12 cellular contexts compared by ENCODE assay signal in the genomic region with DNA sequence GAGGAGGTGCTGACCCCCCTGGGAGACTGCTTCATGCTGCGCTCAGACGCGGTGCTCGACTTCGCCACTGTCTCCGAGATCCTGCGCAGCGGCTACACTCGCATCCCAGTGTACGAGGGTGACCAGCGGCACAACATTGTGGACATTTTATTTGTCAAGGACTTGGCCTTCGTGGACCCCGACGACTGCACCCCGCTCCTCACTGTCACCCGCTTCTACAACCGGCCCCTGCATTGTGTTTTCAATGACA. TPM values are rescaled to one million over a fixed set of nuclear protein-coding genes. Genes with fewer than 3 reads are reported as not detected.
DNase-seq lines count a peak whose midpoint lies in the region; ATAC-seq and TF ChIP-seq lines count a peak whose summit lies in the region.
"Had no signal": no experiment of that assay in that cellular context is flagged by ENCODE, and none has a peak within 500 bp of the region (broad histone marks: within the 10 kb centered on the region; RNA-seq: fewer than 3 reads in every experiment).

No MANE protein-coding gene starts in this region.

- no peak overlapping the region for H3K27ac ChIP-seq in CD4-positive, alpha-beta memory T cell (ENCODE audit: low read depth, low read length)
- no peak overlapping the region for H3K27ac ChIP-seq in coronary artery

- no peak overlapping the region for H3K4me3 ChIP-seq in CD4-positive, alpha-beta memory T cell (ENCODE audit: low read length in 2 of 2)
- H3K4me3 ChIP-seq in coronary artery, result peak overlapping the region; percentile 74

- H3K36me3 Mint-ChIP-seq in CD4-positive, alpha-beta memory T cell, result peaks cover 0 to 4% of the 10 kb centered on the region in 2 donors
- H3K36me3 Mint-ChIP-seq in HFFc6 (ENCODE audit: low read depth), result no peaks in the 10 kb centered on the region
- peaks cover 0 to 5% (median 3%) of the 10 kb centered on the region in 3 donors for H3K36me3 Mint-ChIP-seq in naive thymus-derived CD8-positive, alpha-beta T cell
- H3K36me3 Mint-ChIP-seq: CD14-positive monocyte; stimulated activated memory B cell treated with anti-CD40 and anti-IgM and Interleukin-4, amounts not matched to agents 10 μg/mL and 1 μg/mL and 100 μg/mL, for 72 hours had no signal

- DNase-seq in CD4-positive, alpha-beta memory T cell, result no peak
- DNase-seq in HFFc6, result no peak
- DNase-seq in coronary artery (ENCODE audit: low spot score), result no peak
- DNase-seq in naive thymus-derived CD8-positive, alpha-beta T cell, result no peak
- DNase-seq in GF-D8 (lab: John Stamatoyannopoulos, UW), result no peak
- DNase-seq: effector memory CD4-positive, alpha-beta T cell had no signal

- POLR2A ChIA-PET in CD4-positive, alpha-beta memory T cell (lab: Charles Lee; ENCODE audit: partially characterized antibody), result no interaction called here
- POLR2A ChIA-PET in naive thymus-derived CD8-positive, alpha-beta T cell (lab: Charles Lee), result no interaction called here

- H3K4me3 Mint-ChIP-seq in CD4-positive, alpha-beta memory T cell, result peak overlapping the region; percentile 5 to 78 (median 41)
- H3K4me3 Mint-ChIP-seq in HFFc6, result peak overlapping the region; percentile 73
- H3K4me3 Mint-ChIP-seq in naive thymus-derived CD8-positive, alpha-beta T cell, result peak overlapping the region; percentile 12 to 85 (median 52)
- H3K4me3 Mint-ChIP-seq: stimulated activated memory B cell treated with anti-CD40 and anti-IgM and Interleukin-4, amounts not matched to agents 10 μg/mL and 1 μg/mL and 100 μg/mL, for 72 hours had no signal

- no peaks in the 10 kb centered on the region for H3K4me1 ChIP-seq in CD4-positive, alpha-beta memory T cell (ENCODE audit: insufficient read depth, low read length)

- no peak for ATAC-seq in naive thymus-derived CD8-positive, alpha-beta T cell
- no peak for ATAC-seq in HG03442 (IDR thresholded peaks at IDR 0.05; ENCODE audit: unreplicated experiment)
- ATAC-seq in GM18873 (IDR thresholded peaks at IDR 0.05; ENCODE audit: low FRiP score, unreplicated experiment), result no peak
- no peak for ATAC-seq in GM19397 (IDR thresholded peaks at IDR 0.05; ENCODE audit: unreplicated experiment)
- ATAC-seq: stimulated activated memory B cell treated with anti-CD40 and anti-IgM and Interleukin-4, amounts not matched to agents 10 μg/mL and 1 μg/mL and 100 μg/mL, for 72 hours had no signal

- no peaks in the 10 kb centered on the region for H3K36me3 ChIP-seq in CD4-positive, alpha-beta memory T cell (ENCODE audit: insufficient read depth, low read length)

- peaks cover 0 to 17% (median 8%) of the 10 kb centered on the region in 4 donors for H3K4me1 Mint-ChIP-seq in CD4-positive, alpha-beta memory T cell
- peaks cover 28% of the 10 kb centered on the region for H3K4me1 Mint-ChIP-seq in HFFc6 (ENCODE audit: low read depth)
- H3K4me1 Mint-ChIP-seq in naive thymus-derived CD8-positive, alpha-beta T cell, result peaks cover 5 to 15% (median 13%) of the 10 kb centered on the region in 4 donors
- H3K4me1 Mint-ChIP-seq: stimulated activated memory B cell treated with anti-CD40 and anti-IgM and Interleukin-4, amounts not matched to agents 10 μg/mL and 1 μg/mL and 100 μg/mL, for 72 hours had no signal

- peaks cover 5% of the 10 kb centered on the region for H3K27me3 ChIP-seq in CD4-positive, alpha-beta memory T cell (ENCODE audit: insufficient read depth, low read length)

- no peaks in the 10 kb centered on the region for H3K9me3 ChIP-seq in CD4-positive, alpha-beta memory T cell (ENCODE audit: control insufficient read depth in 1 of 2, low read length in 2 of 2)

- H3K27ac Mint-ChIP-seq in CD4-positive, alpha-beta memory T cell, result no peak overlapping the region
- H3K27ac Mint-ChIP-seq in HFFc6, result no peak overlapping the region
- H3K27ac Mint-ChIP-seq in naive thymus-derived CD8-positive, alpha-beta T cell, result no peak overlapping the region
- H3K27ac Mint-ChIP-seq: CD14-positive monocyte; stimulated activated memory B cell treated with anti-CD40 and anti-IgM and Interleukin-4, amounts not matched to agents 10 μg/mL and 1 μg/mL and 100 μg/mL, for 72 hours; T-helper 1 cell treated with Interleukin-12 subunit alpha and Interleukin-12 subunit beta and Interleukin-4 antibody, amounts not matched to agents 30 μg/mL and 1 μg/mL, for 36 hours had no signal

- CTCF ChIA-PET in CD4-positive, alpha-beta memory T cell (lab: Charles Lee; ENCODE audit: partially characterized antibody), result no interaction called here

- H3K9me3 Mint-ChIP-seq in CD4-positive, alpha-beta memory T cell, result peaks cover 0 to 5% (median 1%) of the 10 kb centered on the region in 8 donors
- no peaks in the 10 kb centered on the region for H3K9me3 Mint-ChIP-seq in HFFc6
- H3K9me3 Mint-ChIP-seq in naive thymus-derived CD8-positive, alpha-beta T cell, result peaks cover 0 to 2% (median 0%) of the 10 kb centered on the region in 9 donors
- H3K9me3 Mint-ChIP-seq: T-helper 1 cell treated with Interleukin-12 subunit alpha and Interleukin-12 subunit beta and Interleukin-4 antibody, amounts not matched to agents 30 μg/mL and 1 μg/mL, for 36 hours had no signal

- intact Hi-C loops in CD4-positive, alpha-beta memory T cell (cut with micrococcal nuclease), result no loop called here

- TF ChIP-seq CTCF in HFFc6 (IDR thresholded peaks at IDR 0.05) (no peak), coronary artery (IDR thresholded peaks at IDR 0.05) (no peak)

- H3K27me3 Mint-ChIP-seq in CD4-positive, alpha-beta memory T cell, result peaks cover 24 to 36% of the 10 kb centered on the region in 2 donors
- H3K27me3 Mint-ChIP-seq in HFFc6 (ENCODE audit: insufficient read depth), result peaks cover 2% of the 10 kb centered on the region
- H3K27me3 Mint-ChIP-seq in naive thymus-derived CD8-positive, alpha-beta T cell, result peaks cover 21 to 55% (median 34%) of the 10 kb centered on the region in 5 donors

RNA-seq across cellular contexts. Expression of a gene that starts 1.4 kb away (rescaled TPM):
- total RNA-seq in CD4-positive, alpha-beta memory T cell, result under 1 TPM; 0.47 to 0.75 TPM
- polyA plus RNA-seq in CD4-positive, alpha-beta memory T cell, result under 1 TPM in 1 of 2 donors, not detected in 1; 0.03 TPM
- 1 to 10 TPM; 3.0 to 4.6 (median 3.3) TPM for total RNA-seq in HFFc6 (2021; fragmentation: NEBNext Ultra II Directional; extraction: Animal tissue kit (Norgen Biotek cat#: 25700))
- total RNA-seq in naive thymus-derived CD8-positive, alpha-beta T cell, result under 1 TPM; 0.49 to 0.55 TPM
- polyA plus RNA-seq in naive thymus-derived CD8-positive, alpha-beta T cell, result under 1 TPM in 1 of 3 donors, not detected in 2; 0.13 TPM
- polyA plus RNA-seq: CD14-positive monocyte had no signal
